20 cellular contexts compared by ENCODE assay signal in the genomic region with DNA sequence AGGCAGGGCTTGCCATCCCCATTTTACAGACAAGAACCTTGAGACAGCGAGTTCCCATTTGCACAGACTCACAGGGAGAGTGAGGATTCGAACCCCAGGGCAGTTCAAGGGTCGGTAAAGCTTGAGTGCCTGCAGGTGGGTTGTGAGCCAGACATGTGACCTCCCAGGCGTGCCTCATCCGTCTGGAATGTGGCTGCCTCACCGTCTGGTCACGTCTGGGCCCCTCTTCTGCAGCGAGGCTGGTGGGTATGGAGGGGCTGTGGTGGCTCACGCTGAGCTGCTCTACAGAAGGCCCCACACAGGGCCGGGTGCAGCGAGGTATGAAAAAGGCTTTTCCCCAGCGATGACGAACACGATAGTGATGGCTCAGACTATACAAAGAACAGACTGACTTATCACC. TPM values are rescaled to one million over a fixed set of nuclear protein-coding genes. Genes with fewer than 3 reads are reported as not detected.
DNase-seq lines count a peak whose midpoint lies in the region; ATAC-seq, FAIRE-seq and TF ChIP-seq lines count a peak whose summit lies in the region.
"Had no signal": no experiment of that assay in that cellular context is flagged by ENCODE, and none has a peak within 500 bp of the region (broad histone marks: within the 10 kb centered on the region; RNA-seq: fewer than 3 reads in every experiment).

No MANE protein-coding gene starts in this region.

- DNase-seq in GM03348 (ENCODE audit: low spot score), result peak; percentile 33
- peak; percentile 91 for DNase-seq in NCI-H1694 treated with DMSO at 0.1 percent for 48 hours (lab: John Stamatoyannopoulos, UW)
- DNase-seq in endodermal cell, result peak; percentile 91
- no peak for DNase-seq in pancreas
- DNase-seq in C1 segment of cervical spinal cord (lab: John Stamatoyannopoulos, UW), result no peak
- DNase-seq in mesenteric fat pad (ENCODE audit: low spot score), result no peak
- no peak for DNase-seq in NCI-H446 (lab: John Stamatoyannopoulos, UW)
- DNase-seq: activated CD4-positive, alpha-beta T cell treated with anti-CD3 and anti-CD28 coated beads for 4 hours; activated T-cell treated with anti-CD3 and anti-CD28 coated beads, Interleukin-2, amount 50 U/mL, for 24 hours; adrenal gland; HCEC 1CT; left lung; naive thymus-derived CD8-positive, alpha-beta T cell; NCI-H226; T-helper 17 cell had no signal

- TF ChIP-seq CTCF in endodermal cell (conservative IDR thresholded peaks at IDR 0.05), result no peak
- no peak for TF ChIP-seq CTCF in nephron (IDR thresholded peaks at IDR 0.05; ENCODE audit: unreplicated experiment in 3 of 3)
- TF ChIP-seq CTCF in pancreas (IDR thresholded peaks at IDR 0.05), result no peak

- H3K4me3 ChIP-seq in endodermal cell (ENCODE audit: low read length) (no peak overlapping the region), pancreas (no peak overlapping the region)
- H3K4me3 ChIP-seq: adrenal gland, left lung, skin epidermis had no signal

- H3K9me3 Mint-ChIP-seq in endodermal cell (no peaks in the 10 kb centered on the region), nephron (no peaks in the 10 kb centered on the region)
- H3K9me3 Mint-ChIP-seq: activated T-cell treated with anti-CD3 and anti-CD28 coated beads, Interleukin-2, amount 50 U/mL, for 24 hours; naive thymus-derived CD8-positive, alpha-beta T cell had no signal

- no peaks in the 10 kb centered on the region for H3K4me1 ChIP-seq in endodermal cell (ENCODE audit: control insufficient read depth, insufficient read depth, low read length)
- no peaks in the 10 kb centered on the region for H3K4me1 ChIP-seq in pancreas
- H3K4me1 ChIP-seq: adrenal gland, left lung had no signal

- H3K9me3 ChIP-seq in endodermal cell (ENCODE audit: control insufficient read depth, low read length) (no peaks in the 10 kb centered on the region), pancreas (no peaks in the 10 kb centered on the region)
- H3K9me3 ChIP-seq: adrenal gland, left lung had no signal

- intact Hi-C loops in pancreas (cut with DNase I), result no loop called here

- H3K27ac Mint-ChIP-seq in endodermal cell (peak overlapping the region; percentile 69), nephron (peak overlapping the region; percentile 73 to 90 (median 80))
- H3K27ac Mint-ChIP-seq: activated T-cell treated with anti-CD3 and anti-CD28 coated beads, Interleukin-2, amount 50 U/mL, for 24 hours; naive thymus-derived CD8-positive, alpha-beta T cell; T-helper 17 cell had no signal

- H3K27me3 ChIP-seq in endodermal cell (ENCODE audit: control insufficient read depth, insufficient read depth, low read length, poor library complexity, severe bottlenecking) (no peaks in the 10 kb centered on the region), pancreas (no peaks in the 10 kb centered on the region)

- H3K36me3 ChIP-seq in endodermal cell (ENCODE audit: control insufficient read depth, insufficient read depth, low read length) (no peaks in the 10 kb centered on the region), pancreas (no peaks in the 10 kb centered on the region)
- H3K36me3 ChIP-seq: adrenal gland, left lung had no signal

- no peak for FAIRE-seq in pancreas (lab: Jason Lieb, UNC)
- FAIRE-seq: GM18507 had no signal

- peaks cover 1% of the 10 kb centered on the region for H3K36me3 Mint-ChIP-seq in endodermal cell (ENCODE audit: low read depth)
- no peaks in the 10 kb centered on the region for H3K36me3 Mint-ChIP-seq in nephron (ENCODE audit: low read depth)
- H3K36me3 Mint-ChIP-seq: naive thymus-derived CD8-positive, alpha-beta T cell had no signal

- H3K4me1 Mint-ChIP-seq in endodermal cell, result peaks cover 4% of the 10 kb centered on the region
- peaks cover 8% of the 10 kb centered on the region for H3K4me1 Mint-ChIP-seq in nephron
- H3K4me1 Mint-ChIP-seq: naive thymus-derived CD8-positive, alpha-beta T cell had no signal

- no peak overlapping the region for H3K9ac ChIP-seq in endodermal cell (ENCODE audit: extremely low read depth, low read length, poor library complexity, severe bottlenecking)

- no peak for ATAC-seq in pancreas
- ATAC-seq: left lung; naive thymus-derived CD8-positive, alpha-beta T cell; T-helper 17 cell had no signal

- H3K4me3 Mint-ChIP-seq in endodermal cell (no peak overlapping the region), nephron (no peak overlapping the region)
- H3K4me3 Mint-ChIP-seq: activated T-cell treated with anti-CD3 and anti-CD28 coated beads, Interleukin-2, amount 50 U/mL, for 24 hours; naive thymus-derived CD8-positive, alpha-beta T cell; T-helper 17 cell had no signal

- H3K27ac ChIP-seq in endodermal cell (ENCODE audit: low read depth, low read length) (no peak overlapping the region), pancreas (no peak overlapping the region)
- H3K27ac ChIP-seq: adrenal gland, HL-60, left lung, skin epidermis had no signal

- 67 to 73% methylated on average over 6 to 14 of the region's 14 CpGs for WGBS in endodermal cell (ENCODE audit: insufficient coverage in 1 of 2, insufficient read length in 1 of 2), 2 experiments
- 43 to 46% methylated on average over 13 to 14 of the region's 14 CpGs for WGBS in pancreas, 2 donors

- H3K27me3 Mint-ChIP-seq in endodermal cell (ENCODE audit: insufficient read depth), result no peaks in the 10 kb centered on the region
- H3K27me3 Mint-ChIP-seq in nephron (ENCODE audit: low read depth), result peaks cover 13% of the 10 kb centered on the region

RNA-seq across cellular contexts. Expression of a gene that starts 35.8 kb away (rescaled TPM):
- total RNA-seq in endodermal cell (100 to 1,000 TPM in 1 of 2 donors, 10 to 100 TPM in 1; 85.9 to 259 TPM), pancreas (not detected), mesenteric fat pad (not detected)
- 9.7 TPM for polyA plus RNA-seq in endodermal cell (2013, experiment 1 of 2)
- polyA plus RNA-seq in endodermal cell (2013, experiment 2 of 2), result 17.6 TPM
- under 1 TPM in 1 of 2 donors, not detected in 1; 0.05 TPM for polyA plus RNA-seq in pancreas
- total RNA-seq: adrenal gland; left lung; naive thymus-derived CD8-positive, alpha-beta T cell; T-helper 17 cell had no signal
- polyA plus RNA-seq: adrenal gland; BJ; naive thymus-derived CD8-positive, alpha-beta T cell had no signal

RNA-seq across cellular contexts. Expression of a gene that starts 47.2 kb away (rescaled TPM):
- total RNA-seq in endodermal cell (10 to 100 TPM; 90.7 TPM), pancreas (10 to 100 TPM; 21.6 to 38.4 (median 32.2) TPM), mesenteric fat pad (42.3 TPM)
- polyA plus RNA-seq in endodermal cell (2013, experiment 1 of 2), result 37.6 TPM
- 34.2 TPM for polyA plus RNA-seq in endodermal cell (2013, experiment 2 of 2)
- polyA plus RNA-seq in pancreas, result 10 to 100 TPM; 20.1 to 26.5 TPM

Comparison
In these comparisons a context has a peak if more than half of its experiments do, and no peak if none do; other contexts are left out.
1. DNase-seq: peak in GM03348 (single experiment), NCI-H1694 treated with DMSO at 0.1 percent for 48 hours (single experiment) and endodermal cell (single experiment); none in pancreas (0 of 6), C1 segment of cervical spinal cord (0 of 14), mesenteric fat pad (single experiment) and NCI-H446 (0 of 2).
2. RNA of a gene that starts 35.8 kb away (total RNA-seq): 85.9 to 259 TPM in endodermal cell; not detected in pancreas and not detected in mesenteric fat pad (single experiment); every median in the first group is over 10 times any median in the second.